Comparison of ENCODE assay signal across 34 cellular contexts in genomic region chrX:108737754-108738153, GRCh38. TPM values are rescaled to one million over a fixed set of nuclear protein-coding genes. Genes with fewer than 3 reads are reported as not detected.
DNase-seq lines count a peak whose midpoint lies in the region; ATAC-seq and TF ChIP-seq lines count a peak whose summit lies in the region.
"Had no signal": no experiment of that assay in that cellular context is flagged by ENCODE, and none has a peak within 500 bp of the region (broad histone marks: within the 10 kb centered on the region; RNA-seq: fewer than 3 reads in every experiment).

No MANE protein-coding gene starts in this region.

- peaks cover 42% of the 10 kb centered on the region for H3K27me3 Mint-ChIP-seq in endodermal cell (ENCODE audit: insufficient read depth)
- H3K27me3 Mint-ChIP-seq in naive thymus-derived CD4-positive, alpha-beta T cell: peaks cover 20 to 49% (median 23%) of the 10 kb centered on the region in 5 donors

- H3K23ac ChIP-seq in mesendoderm (ENCODE audit: low read length) (no peak overlapping the region), trophoblast cell (ENCODE audit: low read length) (no peak overlapping the region)

- H4K91ac ChIP-seq in trophoblast cell (ENCODE audit: low read depth, low read length): no peak overlapping the region

- no peak overlapping the region for H3K4me3 ChIP-seq in HEK293 (ENCODE audit: low read depth, low read length)
- peak overlapping the region; percentile 79 for H3K4me3 ChIP-seq in endodermal cell (ENCODE audit: low read length)
- no peak overlapping the region for H3K4me3 ChIP-seq in mesendoderm (ENCODE audit: low read length)
- H3K4me3 ChIP-seq in trophoblast cell (ENCODE audit: low read depth, low read length): no peak overlapping the region
- H3K4me3 ChIP-seq in naive thymus-derived CD4-positive, alpha-beta T cell (ENCODE audit: low read length): no peak overlapping the region
- H3K4me3 ChIP-seq: colonic mucosa, K562, lung, prostate gland, upper lobe of right lung had no signal

- H3K79me1 ChIP-seq in mesendoderm (ENCODE audit: low read length): no peaks in the 10 kb centered on the region
- no peaks in the 10 kb centered on the region for H3K79me1 ChIP-seq in trophoblast cell (ENCODE audit: low read length)

- H3K4me2 ChIP-seq in mesendoderm (ENCODE audit: low read length) (peak overlapping the region; percentile 59), trophoblast cell (ENCODE audit: low read length) (peak overlapping the region; percentile 98)

- H4K8ac ChIP-seq in mesendoderm (ENCODE audit: low read depth, low read length) (no peak overlapping the region), trophoblast cell (ENCODE audit: low read depth, low read length) (no peak overlapping the region)

- TF ChIP-seq CTCF in HEK293 (tag by site-specific recombination; IDR thresholded peaks at IDR 0.05): no peak
- no peak for TF ChIP-seq CTCF in endodermal cell (conservative IDR thresholded peaks at IDR 0.05)

- H3K56ac ChIP-seq in mesendoderm (ENCODE audit: low read length): no peak overlapping the region

- H3K27ac ChIP-seq in HEK293 (ENCODE audit: extremely low read depth, low read depth, low read length) (peak overlapping the region; percentile 61; the same call in 1 of the 2 replicates), endodermal cell (ENCODE audit: low read depth, low read length) (no peak overlapping the region), mesendoderm (ENCODE audit: low read depth, low read length) (no peak overlapping the region), trophoblast cell (ENCODE audit: low read depth, low read length) (no peak overlapping the region)
- H3K27ac ChIP-seq in naive thymus-derived CD4-positive, alpha-beta T cell (ENCODE audit: low read depth, low read length): no peak overlapping the region
- H3K27ac ChIP-seq: colonic mucosa, prostate gland, SK-N-MC, upper lobe of right lung had no signal

- peaks cover 0 to 27% of the 10 kb centered on the region in 2 experiments; a peak in 1 of 3 replicates for H3K36me3 ChIP-seq in HEK293 (ENCODE audit: control insufficient read depth in 2 of 2, insufficient read depth in 1 of 2, low read length in 2 of 2)
- H3K36me3 ChIP-seq in endodermal cell (ENCODE audit: control insufficient read depth, insufficient read depth, low read length): no peaks in the 10 kb centered on the region
- H3K36me3 ChIP-seq in mesendoderm (ENCODE audit: control insufficient read depth, insufficient read depth, low read length): no peaks in the 10 kb centered on the region
- no peaks in the 10 kb centered on the region for H3K36me3 ChIP-seq in trophoblast cell (ENCODE audit: control insufficient read depth in 1 of 2, insufficient read depth in 2 of 2, low read length in 2 of 2)
- H3K36me3 ChIP-seq in naive thymus-derived CD4-positive, alpha-beta T cell (ENCODE audit: control insufficient read depth in 2 of 3, insufficient read depth in 3 of 3, low read length in 3 of 3): no peaks in the 10 kb centered on the region
- H3K36me3 ChIP-seq: BE2C, colonic mucosa, prostate gland, upper lobe of right lung had no signal

- no peak overlapping the region for H4K12ac ChIP-seq in trophoblast cell (ENCODE audit: low read depth, low read length)

- H3K14ac ChIP-seq in trophoblast cell (ENCODE audit: low read length): no peak overlapping the region

- 21% methylated on average over 5 of the region's 5 CpGs; no CpG with 5 or more reads in 1 of the 2 experiments for WGBS in endodermal cell (ENCODE audit: insufficient coverage in 1 of 2, insufficient read length in 1 of 2), 2 experiments
- WGBS in mesendoderm (ENCODE audit: extremely low coverage, insufficient coverage, low lambda C conversion rate): no CpG with 5 or more reads among the region's 5 CpGs
- no CpG with 5 or more reads among the region's 5 CpGs for WGBS in trophoblast cell (ENCODE audit: extremely low coverage, insufficient coverage, insufficient read length)

- no peaks in the 10 kb centered on the region for H3K9me3 Mint-ChIP-seq in endodermal cell
- peaks cover 0 to 3% (median 0%) of the 10 kb centered on the region in 11 donors for H3K9me3 Mint-ChIP-seq in naive thymus-derived CD4-positive, alpha-beta T cell
- H3K9me3 Mint-ChIP-seq: activated naive CD8-positive, alpha-beta T cell treated with anti-CD3 and anti-CD28 coated beads, Interleukin-2, amount 10 ng/mL, durations not matched to agents 7 days and 5 days; CD8-positive, alpha-beta T cell; HFFc6; T-helper 1 cell treated with Interleukin-12 subunit alpha and Interleukin-12 subunit beta and Interleukin-4 antibody, amounts not matched to agents 30 μg/mL and 1 μg/mL, for 36 hours had no signal

- CTCF ChIA-PET in HEK293 (lab: Yijun Ruan, JAX): interaction anchor here (0.6 to 0.7 kb wide), 2 partner anchors 12 to 129 kb away, joined by 4 read pairs; no protein-coding TSS in a partner anchor
- CTCF ChIA-PET in naive thymus-derived CD4-positive, alpha-beta T cell (lab: Charles Lee): no interaction called here

- H4K5ac ChIP-seq in mesendoderm (ENCODE audit: low read length): no peak overlapping the region

- H3K36me3 Mint-ChIP-seq in endodermal cell (ENCODE audit: low read depth): no peaks in the 10 kb centered on the region
- no peaks in the 10 kb centered on the region for H3K36me3 Mint-ChIP-seq in naive thymus-derived CD4-positive, alpha-beta T cell
- H3K36me3 Mint-ChIP-seq: activated CD8-positive, alpha-beta memory T cell treated with anti-CD3 and anti-CD28 coated beads, Interleukin-2, amount 10 ng/mL, durations not matched to agents 7 days and 5 days; activated naive CD8-positive, alpha-beta T cell treated with anti-CD3 and anti-CD28 coated beads, Interleukin-2, amount 10 ng/mL, durations not matched to agents 7 days and 5 days; CD8-positive, alpha-beta T cell had no signal

- H3K27me3 ChIP-seq in endodermal cell (ENCODE audit: control insufficient read depth, insufficient read depth, low read length, poor library complexity, severe bottlenecking) (peaks cover 49% of the 10 kb centered on the region), mesendoderm (ENCODE audit: insufficient read depth, low read length, poor library complexity) (no peaks in the 10 kb centered on the region), trophoblast cell (ENCODE audit: insufficient read depth, low read length) (peaks cover 22% of the 10 kb centered on the region)
- no peaks in the 10 kb centered on the region for H3K27me3 ChIP-seq in naive thymus-derived CD4-positive, alpha-beta T cell (ENCODE audit: control insufficient read depth in 2 of 2, insufficient read depth in 2 of 2, low read length in 2 of 2)

- H2AK5ac ChIP-seq in mesendoderm (ENCODE audit: low read length): no peak overlapping the region
- no peak overlapping the region for H2AK5ac ChIP-seq in trophoblast cell (ENCODE audit: low read length)

- no peak overlapping the region for H2BK12ac ChIP-seq in trophoblast cell (ENCODE audit: low read length)

- no peak for ATAC-seq in naive thymus-derived CD4-positive, alpha-beta T cell
- ATAC-seq in left ventricle myocardium superior: no peak
- ATAC-seq: activated CD8-positive, alpha-beta memory T cell treated with anti-CD3 and anti-CD28 coated beads, Interleukin-2, amount 10 ng/mL, durations not matched to agents 7 days and 5 days; CD8-positive, alpha-beta T cell; K562; sciatic nerve; upper lobe of right lung had no signal

- intact Hi-C loops in naive thymus-derived CD4-positive, alpha-beta T cell (cut with micrococcal nuclease): no loop called here
- intact Hi-C loops in left ventricle myocardium superior (cut with micrococcal nuclease): no loop called here

- no peak overlapping the region for H2BK15ac ChIP-seq in mesendoderm (replicated peaks; ENCODE audit: low read depth)

- peak overlapping the region; percentile 32 for H3K27ac Mint-ChIP-seq in endodermal cell
- H3K27ac Mint-ChIP-seq in naive thymus-derived CD4-positive, alpha-beta T cell: no peak overlapping the region
- H3K27ac Mint-ChIP-seq: activated CD8-positive, alpha-beta memory T cell treated with anti-CD3 and anti-CD28 coated beads, Interleukin-2, amount 10 ng/mL, durations not matched to agents 7 days and 5 days; activated naive CD8-positive, alpha-beta T cell treated with anti-CD3 and anti-CD28 coated beads, Interleukin-2, amount 10 ng/mL, durations not matched to agents 7 days and 5 days; CD8-positive, alpha-beta T cell; HFFc6; T-helper 1 cell treated with Interleukin-12 subunit alpha and Interleukin-12 subunit beta and Interleukin-4 antibody, amounts not matched to agents 30 μg/mL and 1 μg/mL, for 36 hours had no signal

- H2BK120ac ChIP-seq in mesendoderm (ENCODE audit: low read depth, low read length) (no peak overlapping the region), trophoblast cell (ENCODE audit: insufficient read depth, low read length, poor library complexity) (no peak overlapping the region)

- H2AFZ ChIP-seq in trophoblast cell (ENCODE audit: insufficient read depth, low read length, poor library complexity): no peak overlapping the region

- no peak overlapping the region for H3K4ac ChIP-seq in mesendoderm (ENCODE audit: low read depth, low read length)
- H3K4ac ChIP-seq in trophoblast cell (ENCODE audit: low read depth, low read length): no peak overlapping the region

- H3K4me1 ChIP-seq in HEK293 (ENCODE audit: control insufficient read depth, insufficient read depth, low read length) (no peaks in the 10 kb centered on the region), endodermal cell (ENCODE audit: control insufficient read depth, insufficient read depth, low read length) (no peaks in the 10 kb centered on the region), mesendoderm (ENCODE audit: control insufficient read depth, low read depth, low read length) (no peaks in the 10 kb centered on the region), trophoblast cell (ENCODE audit: control insufficient read depth in 1 of 2, insufficient read depth in 2 of 2, low read length in 2 of 2) (peaks cover 0 to 4% of the 10 kb centered on the region in 2 experiments)
- no peaks in the 10 kb centered on the region for H3K4me1 ChIP-seq in naive thymus-derived CD4-positive, alpha-beta T cell (ENCODE audit: control insufficient read depth in 2 of 2, insufficient read depth in 2 of 2, low read length in 2 of 2)
- H3K4me1 ChIP-seq: BE2C, colonic mucosa, prostate gland, upper lobe of right lung had no signal

- H3K9ac ChIP-seq in endodermal cell (ENCODE audit: extremely low read depth, low read length, poor library complexity, severe bottlenecking) (no peak overlapping the region), mesendoderm (ENCODE audit: low read length) (no peak overlapping the region), trophoblast cell (ENCODE audit: low read length) (no peak overlapping the region)

- H3K4me3 Mint-ChIP-seq in endodermal cell: peak overlapping the region; percentile 79
- peak overlapping the region in 2 of 10 donors; percentile 42 to 44 for H3K4me3 Mint-ChIP-seq in naive thymus-derived CD4-positive, alpha-beta T cell
- H3K4me3 Mint-ChIP-seq: activated CD8-positive, alpha-beta memory T cell treated with anti-CD3 and anti-CD28 coated beads, Interleukin-2, amount 10 ng/mL, durations not matched to agents 7 days and 5 days; activated naive CD8-positive, alpha-beta T cell treated with anti-CD3 and anti-CD28 coated beads, Interleukin-2, amount 10 ng/mL, durations not matched to agents 7 days and 5 days; CD8-positive, alpha-beta T cell; HFFc6; T-helper 1 cell treated with Interleukin-12 subunit alpha and Interleukin-12 subunit beta and Interleukin-4 antibody, amounts not matched to agents 30 μg/mL and 1 μg/mL, for 36 hours had no signal

- peaks cover 24% of the 10 kb centered on the region for H3K4me1 Mint-ChIP-seq in endodermal cell
- no peaks in the 10 kb centered on the region for H3K4me1 Mint-ChIP-seq in naive thymus-derived CD4-positive, alpha-beta T cell
- H3K4me1 Mint-ChIP-seq: activated CD8-positive, alpha-beta memory T cell treated with anti-CD3 and anti-CD28 coated beads, Interleukin-2, amount 10 ng/mL, durations not matched to agents 7 days and 5 days; activated naive CD8-positive, alpha-beta T cell treated with anti-CD3 and anti-CD28 coated beads, Interleukin-2, amount 10 ng/mL, durations not matched to agents 7 days and 5 days had no signal

- H3K79me2 ChIP-seq in mesendoderm (ENCODE audit: control insufficient read depth, insufficient read depth, low read length): no peaks in the 10 kb centered on the region
- H3K79me2 ChIP-seq in trophoblast cell (ENCODE audit: control insufficient read depth, insufficient read depth, low read length, poor library complexity): no peaks in the 10 kb centered on the region

- H2BK5ac ChIP-seq in mesendoderm (ENCODE audit: low read length) (no peak overlapping the region), trophoblast cell (ENCODE audit: low read depth, low read length, poor library complexity) (no peak overlapping the region)

- H3K9me3 ChIP-seq in HEK293 (ENCODE audit: control insufficient read depth, insufficient read depth, low read depth, low read length): no peaks in the 10 kb centered on the region
- H3K9me3 ChIP-seq in endodermal cell (ENCODE audit: control insufficient read depth, low read length): no peaks in the 10 kb centered on the region
- no peaks in the 10 kb centered on the region for H3K9me3 ChIP-seq in trophoblast cell (ENCODE audit: insufficient read depth, low read depth, low read length)
- no peaks in the 10 kb centered on the region for H3K9me3 ChIP-seq in naive thymus-derived CD4-positive, alpha-beta T cell (ENCODE audit: control insufficient read depth in 2 of 3, low read length in 3 of 3)
- H3K9me3 ChIP-seq: BE2C, colonic mucosa, prostate gland, upper lobe of right lung had no signal

- no peak for DNase-seq in endodermal cell
- DNase-seq in mesendoderm: no peak
- no peak for DNase-seq in trophoblast cell
- DNase-seq in naive thymus-derived CD4-positive, alpha-beta T cell: no peak
- no peak for DNase-seq in stimulated activated naive CD4-positive, alpha-beta T cell (lab: John Stamatoyannopoulos, UW)
- DNase-seq in left ventricle myocardium superior: no peak
- no peak for DNase-seq in OCI-M1 (lab: John Stamatoyannopoulos, UW)
- DNase-seq: activated CD4-positive, alpha-beta T cell treated with anti-CD3 and anti-CD28 coated beads, Interleukin-2, amount 50 U/mL, for 4 hours; activated CD8-positive, alpha-beta memory T cell treated with anti-CD3 and anti-CD28 coated beads, Interleukin-2, amount 10 ng/mL, durations not matched to agents 7 days and 5 days; activated gamma-delta T cell treated with Interleukin-2 at 50 U/mL for 16 hours; activated naive CD8-positive, alpha-beta T cell treated with anti-CD3 and anti-CD28 coated beads, Interleukin-2, amount 10 ng/mL, durations not matched to agents 7 days and 5 days; activated T-cell treated with anti-CD3 and anti-CD28 coated beads, Interleukin-2, amount 50 U/mL, for 48 hours; BE2C; CD8-positive, alpha-beta T cell; colonic mucosa; effector memory CD4-positive, alpha-beta T cell; HFFc6; kidney glomerular epithelial cell; NCI-H1092 treated with DMSO at 0.1 percent for 48 hours; NCI-H187 treated with DMSO at 0.1 percent for 48 hours; NCI-H526; stimulated activated CD4-positive, alpha-beta T cell treated with anti-CD3 and anti-CD28 coated beads, Interleukin-12 subunit alpha, Interleukin-12 subunit beta, amount 100 ng/mL, for 4 hours; stimulated activated CD4-positive, alpha-beta T cell treated with anti-CD3 and anti-CD28 coated beads, Interleukin-4, amount 100 ng/mL, for 1 hour; upper lobe of right lung had no signal

- POLR2A ChIA-PET in HEK293 (lab: Yijun Ruan, JAX): no interaction called here
- POLR2A ChIA-PET in naive thymus-derived CD4-positive, alpha-beta T cell (lab: Charles Lee): no interaction called here

- no peak overlapping the region for H3K18ac ChIP-seq in mesendoderm (ENCODE audit: low read length)
- H3K18ac ChIP-seq in trophoblast cell (ENCODE audit: low read length): no peak overlapping the region

RNA-seq across cellular contexts. Expression of gene IRS4, which starts 1.4 kb away (rescaled TPM):
- total RNA-seq in endodermal cell: 10 to 100 TPM in 1 of 2 donors, 1 to 10 TPM in 1; 1.9 to 10.2 TPM
- polyA plus RNA-seq in endodermal cell (2013, experiment 1 of 2): 1.7 TPM
- polyA plus RNA-seq in endodermal cell (2013, experiment 2 of 2): 2.2 TPM
- polyA plus RNA-seq in mesendoderm (2013, experiment 1 of 2): 9.9 TPM
- polyA plus RNA-seq in mesendoderm (2013, experiment 2 of 2): 9.6 TPM
- polyA plus RNA-seq in trophoblast cell (2013): 0.08 and 0.11 TPM in 2 replicates
- not detected for total RNA-seq in naive thymus-derived CD4-positive, alpha-beta T cell
- not detected for polyA plus RNA-seq in naive thymus-derived CD4-positive, alpha-beta T cell
- not detected for total RNA-seq in left ventricle myocardium superior
- total RNA-seq: activated naive CD8-positive, alpha-beta T cell treated with anti-CD3 and anti-CD28 coated beads, Interleukin-2, amount 10 ng/mL, durations not matched to agents 7 days and 5 days; cardiac septum; CD8-positive, alpha-beta T cell; HFFc6; HT-29; K562; M059J; upper lobe of right lung had no signal
- polyA plus RNA-seq: K562 had no signal
